Comparison of ENCODE assay signal across 14 cellular contexts in the genomic region with DNA sequence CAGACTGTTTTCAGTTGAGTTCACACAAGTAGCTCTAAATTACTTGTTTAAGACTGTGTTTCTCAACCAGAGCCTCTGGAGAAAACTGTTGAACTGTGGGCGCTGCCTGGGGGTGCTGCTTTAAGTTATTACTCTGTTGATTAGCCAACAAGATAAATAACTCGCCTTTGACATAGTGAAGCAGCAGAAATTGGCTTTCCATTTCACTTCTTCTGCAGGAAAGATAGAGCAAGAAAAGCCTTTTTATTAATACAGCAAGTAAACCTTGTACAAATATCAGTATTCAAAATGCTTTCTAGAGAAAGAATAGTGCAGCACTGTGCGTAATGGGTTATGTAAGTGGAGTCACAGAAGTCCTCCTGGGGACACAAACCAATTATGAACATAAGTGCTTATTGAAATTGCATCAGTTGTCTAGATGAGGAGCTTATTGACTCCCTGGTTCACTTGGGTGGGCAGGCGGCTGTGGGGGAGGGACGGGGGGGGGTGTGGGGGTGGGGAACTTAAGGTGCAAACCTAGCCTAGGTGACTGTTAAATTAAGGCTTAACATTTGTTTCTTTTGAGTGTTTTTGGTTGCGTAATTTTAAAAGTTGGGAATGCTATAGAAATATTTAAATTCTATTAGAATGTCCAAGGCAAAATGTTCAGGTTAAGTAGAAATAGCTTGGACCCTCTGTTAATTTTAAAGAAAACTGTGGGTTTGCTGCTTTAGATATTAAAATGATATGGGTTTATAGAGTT. TPM values are rescaled to one million over a fixed set of nuclear protein-coding genes. Genes with fewer than 3 reads are reported as not detected.
DNase-seq lines count a peak whose midpoint lies in the region; ATAC-seq, FAIRE-seq and TF ChIP-seq lines count a peak whose summit lies in the region.
"Had no signal": no experiment of that assay in that cellular context is flagged by ENCODE, and none has a peak within 500 bp of the region (broad histone marks: within the 10 kb centered on the region; RNA-seq: fewer than 3 reads in every experiment).

No MANE protein-coding gene starts in this region.

- TF ChIP-seq POLR2A in IMR-90 (IDR thresholded peaks at IDR 0.05; ENCODE audit: low read depth, low read length) (no peak), H54 (IDR thresholded peaks at IDR 0.05; ENCODE audit: low read depth, low read length) (no peak)

- dilution Hi-C loops in IMR-90 (cut with HindIII; ENCODE audit: low sequenced_read_pairs, unreplicated experiment) = no loop called here

- in situ Hi-C loops in IMR-90 (cut with MboI; ENCODE audit: low sequenced_read_pairs) = loop anchor here (10.0 kb wide), 1 partner anchor 98 kb away; no protein-coding TSS in a partner anchor

- no peak overlapping the region for H3K14ac ChIP-seq in IMR-90 (replicated peaks; ENCODE audit: low read depth, low read length)

- intact Hi-C loops in IMR-90 (cut with micrococcal nuclease) = no loop called here

- no peak for TF ChIP-seq RAD21 in IMR-90 (IDR thresholded peaks at IDR 0.05; ENCODE audit: low read length)

- CTCF ChIA-PET in IMR-90 (lab: Yijun Ruan, JAX) = no interaction called here

- H4K91ac ChIP-seq in IMR-90 (ENCODE audit: insufficient read depth, low read depth, low read length) = no peak overlapping the region

- H3K9me1 ChIP-seq in IMR-90 (ENCODE audit: insufficient read depth, low read length) = peaks cover 17% of the 10 kb centered on the region

- H3K4me2 ChIP-seq in IMR-90 (ENCODE audit: low read depth, low read length) = no peak overlapping the region

- H3K4ac ChIP-seq in IMR-90 (ENCODE audit: low read depth, low read length) = no peak overlapping the region

- H2AK9ac ChIP-seq in IMR-90 (replicated peaks; ENCODE audit: low read depth, low read length, poor library complexity) = no peak overlapping the region

- no peak overlapping the region for H2BK15ac ChIP-seq in IMR-90 (ENCODE audit: low read depth, low read length)

- H2AFZ ChIP-seq in IMR-90 (replicated peaks; ENCODE audit: low read length, poor library complexity) = no peak overlapping the region

- H3K23ac ChIP-seq in IMR-90 (ENCODE audit: low read depth, low read length) = no peak overlapping the region

- POLR2A ChIA-PET in IMR-90 (lab: Charles Lee; ENCODE audit: unreplicated experiment) = no interaction called here

- H4K20me1 ChIP-seq in IMR-90 (ENCODE audit: insufficient read depth, low read length) = peaks cover 72% of the 10 kb centered on the region

- no peak for DNase-seq in IMR-90
- peak; percentile 38 for DNase-seq in left kidney (ENCODE audit: low read depth, low spot score)
- DNase-seq in stimulated activated naive B cell treated with anti-CD40 and anti-IgM and Interleukin-4, amounts not matched to agents 10 μg/mL and 1 μg/mL and 100 μg/mL, for 72 hours = no peak
- DNase-seq in OCI-M2 (lab: John Stamatoyannopoulos, UW; ENCODE audit: unreplicated experiment) = no peak
- DNase-seq in H54 (ENCODE audit: insufficient read length, low spot score) = no peak
- DNase-seq: activated T-cell treated with anti-CD3 and anti-CD28 coated beads, Interleukin-2, amount 50 U/mL, for 48 hours; DMS53; effector CD8-positive, alpha-beta T cell; left colon; NK-92 treated with Interleukin-12 subunit alpha and Interleukin-12 subunit beta, amount 100 ng/mL, for 24 hours; T-helper 9 cell had no signal

- WGBS in IMR-90 (ENCODE audit: extremely low coverage in 2 of 2, insufficient read length in 1 of 2), 2 experiments = 100% methylated on average over 1 of the region's 6 CpGs

- ATAC-seq in IMR-90 (ENCODE audit: low read depth) (no peak), HG02938 (IDR thresholded peaks at IDR 0.05; ENCODE audit: unreplicated experiment) (no peak), GM18502 (IDR thresholded peaks at IDR 0.05; ENCODE audit: poor library complexity, unreplicated experiment) (no peak)
- no peak for ATAC-seq in stimulated activated naive B cell treated with anti-CD40 and anti-IgM and Interleukin-4, amounts not matched to agents 10 μg/mL and 1 μg/mL and 100 μg/mL, for 72 hours (replicated peaks)
- ATAC-seq: left colon had no signal

- FAIRE-seq in H54 (lab: Jason Lieb, UNC) = no peak

- H3K4me1 Mint-ChIP-seq in brain = peaks cover 64% of the 10 kb centered on the region
- peaks cover 38 to 62% of the 10 kb centered on the region in 2 donors for H3K4me1 Mint-ChIP-seq in stimulated activated naive B cell treated with anti-CD40 and anti-IgM and Interleukin-4, amounts not matched to agents 10 μg/mL and 1 μg/mL and 100 μg/mL, for 72 hours

- no peak overlapping the region for H3K18ac ChIP-seq in IMR-90 (ENCODE audit: low read depth, low read length)

- no peaks in the 10 kb centered on the region for H3K27me3 Mint-ChIP-seq in brain
- H3K27me3 Mint-ChIP-seq in stimulated activated naive B cell treated with anti-CD40 and anti-IgM and Interleukin-4, amounts not matched to agents 10 μg/mL and 1 μg/mL and 100 μg/mL, for 72 hours = no peaks in the 10 kb centered on the region

- H4K5ac ChIP-seq in IMR-90 (ENCODE audit: low read depth, low read length) = no peak overlapping the region

- peaks cover 4 to 52% of the 10 kb centered on the region in 2 experiments for H3K79me1 ChIP-seq in IMR-90 (ENCODE audit: low read depth in 1 of 2, low read length in 2 of 2)

- TF ChIP-seq CTCF in IMR-90 (conservative IDR thresholded peaks at IDR 0.05; ENCODE audit: low read depth, low read length) (no peak), brain (conservative IDR thresholded peaks at IDR 0.05) (no peak)

- no peak overlapping the region for H2AK5ac ChIP-seq in IMR-90 (ENCODE audit: low read depth, low read length)

- H3K27ac Mint-ChIP-seq in brain = peak overlapping the region; percentile 49 to 90 (median 74)
- peak overlapping the region; percentile 6 for H3K27ac Mint-ChIP-seq in stimulated activated naive B cell treated with anti-CD40 and anti-IgM and Interleukin-4, amounts not matched to agents 10 μg/mL and 1 μg/mL and 100 μg/mL, for 72 hours

- peaks cover 0 to 6% (median 6%) of the 10 kb centered on the region in 5 experiments for H3K9me3 Mint-ChIP-seq in brain
- H3K9me3 Mint-ChIP-seq in stimulated activated naive B cell treated with anti-CD40 and anti-IgM and Interleukin-4, amounts not matched to agents 10 μg/mL and 1 μg/mL and 100 μg/mL, for 72 hours = no peaks in the 10 kb centered on the region

- H2BK5ac ChIP-seq in IMR-90 (ENCODE audit: low read depth, low read length, poor library complexity, severe bottlenecking) = no peak overlapping the region

- H3K36me3 Mint-ChIP-seq in brain = peaks cover 31% of the 10 kb centered on the region
- H3K36me3 Mint-ChIP-seq in stimulated activated naive B cell treated with anti-CD40 and anti-IgM and Interleukin-4, amounts not matched to agents 10 μg/mL and 1 μg/mL and 100 μg/mL, for 72 hours = peaks cover 2 to 12% of the 10 kb centered on the region in 2 donors

- no peaks in the 10 kb centered on the region for H3K9me3 ChIP-seq in IMR-90 (ENCODE audit: control insufficient read depth, insufficient read depth, low read length)

- BruUV-seq in IMR-90 (replicated peaks; lab: Mats Ljungman, UMichigan) = no TSS peak

- no peaks in the 10 kb centered on the region for H3K36me3 ChIP-seq in IMR-90 (ENCODE audit: control insufficient read depth, insufficient read depth, low read length)

- H2BK20ac ChIP-seq in IMR-90 (ENCODE audit: low read depth, low read length) = no peak overlapping the region

- peak overlapping the region; percentile 18 to 73 (median 50) for H3K4me3 Mint-ChIP-seq in brain
- H3K4me3 Mint-ChIP-seq in stimulated activated naive B cell treated with anti-CD40 and anti-IgM and Interleukin-4, amounts not matched to agents 10 μg/mL and 1 μg/mL and 100 μg/mL, for 72 hours = no peak overlapping the region

- H3K27ac ChIP-seq in IMR-90 (ENCODE audit: insufficient read depth, low read length) = no peak overlapping the region

- H3K4me3 ChIP-seq in IMR-90 (ENCODE audit: insufficient read depth, low read depth, low read length) = no peak overlapping the region

- peaks cover 16% of the 10 kb centered on the region for H3K4me1 ChIP-seq in IMR-90 (ENCODE audit: control insufficient read depth, insufficient read depth, low read length)

- H2BK120ac ChIP-seq in IMR-90 (ENCODE audit: low read depth, low read length) = no peak overlapping the region

- H3K27me3 ChIP-seq in IMR-90 (ENCODE audit: control insufficient read depth, insufficient read depth, low read length) = no peaks in the 10 kb centered on the region

- H3K9ac ChIP-seq in IMR-90 (ENCODE audit: low read depth, low read length) = no peak overlapping the region

- H3K56ac ChIP-seq in IMR-90 (ENCODE audit: extremely low read depth, insufficient read depth, low read length) = no peak overlapping the region; the same call in 1 of the 2 replicates

- no peak overlapping the region for H4K8ac ChIP-seq in IMR-90 (ENCODE audit: low read depth in 2 of 2, low read length in 2 of 2)

TF ChIP-seq in IMR-90, 13 proteins besides CTCF, POLR2A, EP300 and RAD21:
- peak; percentile 51; the same call in 1 of the 2 replicates for TF ChIP-seq CEBPB (IDR thresholded peaks at IDR 0.05; ENCODE audit: low read depth, low read length)
- TF ChIP-seq MAFK (IDR thresholded peaks at IDR 0.05; ENCODE audit: low read depth, low read length) = no peak

RNA-seq across cellular contexts. Expression of a gene that starts 6.3 kb away (rescaled TPM):
- 58.3 and 65.8 TPM in 2 replicates for total RNA-seq in IMR-90 (2012; rRNA removed)
- 12.4 and 13.0 TPM in 2 replicates for polyA plus RNA-seq in IMR-90 (2012; rRNA removed)
- 2.9 and 5.7 TPM in 2 replicates for polyA plus RNA-seq in IMR-90 (2012; cell fraction: cytosol; rRNA removed)
- polyA plus RNA-seq in IMR-90 (2012; cell fraction: nucleus; rRNA removed; ENCODE audit: low replicate concordance) = 4.4 and 27.1 TPM in 2 replicates
- 8.3 TPM for polyA plus RNA-seq in brain (ENCODE audit: insufficient read depth, low read depth, low replicate concordance)

Comparison
In these comparisons a context has a peak if more than half of its experiments do, and no peak if none do; other contexts are left out.
1. H3K4me3 Mint-ChIP-seq: peak in brain (5 of 5); none in stimulated activated naive B cell treated with anti-CD40 and anti-IgM and Interleukin-4, amounts not matched to agents 10 μg/mL and 1 μg/mL and 100 μg/mL, for 72 hours (0 of 2).